In genomic region chr13:33017410-33017929, GRCh38 we compare ENCODE assay signal across 8 cellular contexts. TPM values are rescaled to one million over a fixed set of nuclear protein-coding genes. Genes with fewer than 3 reads are reported as not detected.
DNase-seq lines count a peak whose midpoint lies in the region; ATAC-seq, FAIRE-seq and TF ChIP-seq lines count a peak whose summit lies in the region.

No MANE protein-coding gene starts in this region.

- TF ChIP-seq CTCF in endothelial cell of umbilical vein (IDR thresholded peaks at IDR 0.05; ENCODE audit: extremely low read depth in 1 of 2, insufficient read depth in 1 of 2, low read depth in 1 of 2, low read length in 2 of 2) (peak; percentile 29 to 32), type B pancreatic cell (conservative IDR thresholded peaks at IDR 0.05) (peak; percentile 72)

- peak overlapping the region; percentile 45 for H3K4me2 ChIP-seq in endothelial cell of umbilical vein (ENCODE audit: insufficient read depth, low read length)

- H3K27me3 ChIP-seq in endothelial cell of umbilical vein (ENCODE audit: control insufficient read depth in 2 of 2, insufficient read depth in 2 of 2, low read length in 2 of 2), result peaks cover 46 to 71% of the 10 kb centered on the region in 2 experiments
- H3K27me3 ChIP-seq in mononuclear cell (ENCODE audit: insufficient read depth, low read length), result peaks cover 64% of the 10 kb centered on the region

- BruUV-seq in endothelial cell of umbilical vein (replicated peaks; lab: Mats Ljungman, UMichigan), result no TSS peak

- POLR2A ChIA-PET in endothelial cell of umbilical vein (lab: Charles Lee), result no interaction called here

- ATAC-seq in GM18861 (IDR thresholded peaks at IDR 0.05; ENCODE audit: unreplicated experiment) (peak; percentile 82), HG03060 (IDR thresholded peaks at IDR 0.05; ENCODE audit: low read depth, unreplicated experiment) (peak; percentile 61)

- H3K27me3 Mint-ChIP-seq in type B pancreatic cell, result peaks cover 68% of the 10 kb centered on the region

- CTCF ChIA-PET in endothelial cell of umbilical vein (lab: Charles Lee), result interaction anchor here (0.6 to 1.6 kb wide), 14 partner anchors 8 to 367 kb away, joined by 3 to 4 read pairs (median 3); no protein-coding TSS in a partner anchor

- FAIRE-seq in endothelial cell of umbilical vein (lab: Jason Lieb, UNC), result peak; percentile 83

- peak overlapping the region; percentile 76 for H3K27ac Mint-ChIP-seq in type B pancreatic cell

- H3K27ac ChIP-seq in endothelial cell of umbilical vein (ENCODE audit: insufficient read depth, low read depth, low read length), result no peak overlapping the region

- H3K79me2 ChIP-seq in endothelial cell of umbilical vein (ENCODE audit: control insufficient read depth, insufficient read depth, low read length), result no peaks in the 10 kb centered on the region

- no peak overlapping the region for H3K9ac ChIP-seq in endothelial cell of umbilical vein (replicated peaks; ENCODE audit: extremely low read depth, insufficient read depth, low read length)

- H3K9me1 ChIP-seq in endothelial cell of umbilical vein (replicated peaks; ENCODE audit: control insufficient read depth, extremely low read depth, insufficient read depth, low read length), result no peaks in the 10 kb centered on the region

- no peak for TF ChIP-seq POLR2A in endothelial cell of umbilical vein (IDR thresholded peaks at IDR 0.05; ENCODE audit: low read depth, low read length)

- no peaks in the 10 kb centered on the region for H3K36me3 Mint-ChIP-seq in type B pancreatic cell

- H3K9me3 Mint-ChIP-seq in type B pancreatic cell, result no peaks in the 10 kb centered on the region

- in situ Hi-C loops in ACHN (cut with HindIII; ENCODE audit: low pct_ligation_motif_present, low pct_unique_long_range_greater_than_20kb, low sequenced_read_pairs), result no loop called here

- peak overlapping the region; percentile 95 for H2AFZ ChIP-seq in endothelial cell of umbilical vein (ENCODE audit: low read depth, low read length)

- H3K4me3 ChIP-seq in endothelial cell of umbilical vein (replicated peaks in 1 of 3; ENCODE audit: insufficient read depth in 1 of 3, low read depth in 1 of 3, low read length in 3 of 3), result no peak overlapping the region
- peak overlapping the region; percentile 18 for H3K4me3 ChIP-seq in mononuclear cell (ENCODE audit: low read length)

- H3K4me3 Mint-ChIP-seq in type B pancreatic cell, result peak overlapping the region; percentile 85

- H3K4me1 Mint-ChIP-seq in type B pancreatic cell (ENCODE audit: unreplicated experiment), result peaks cover 14% of the 10 kb centered on the region

- dilution Hi-C loops in endothelial cell of umbilical vein (cut with MboI; ENCODE audit: extremely low pct_ligation_motif_present, low sequenced_read_pairs), result no loop called here

- no peaks in the 10 kb centered on the region for H4K20me1 ChIP-seq in endothelial cell of umbilical vein (replicated peaks; ENCODE audit: control insufficient read depth, extremely low read depth, insufficient read depth, low read length)

- H3K36me3 ChIP-seq in endothelial cell of umbilical vein (ENCODE audit: control insufficient read depth in 2 of 2, extremely low read depth in 1 of 2, insufficient read depth in 2 of 2, low read length in 2 of 2), result no peaks in the 10 kb centered on the region

- peak; percentile 85 for DNase-seq in ACHN
- DNase-seq in RPMI8226, result peak; percentile 20
- peak; percentile 30 for DNase-seq in endothelial cell of umbilical vein (ENCODE audit: low read depth, low spot score)
- no peak for DNase-seq in type B pancreatic cell (ENCODE audit: extremely low spot score, unreplicated experiment)
- DNase-seq in AG20443 (ENCODE audit: low spot score), result no peak

- H3K4me1 ChIP-seq in endothelial cell of umbilical vein (ENCODE audit: control insufficient read depth, extremely low read depth, insufficient read depth, low read length), result peaks cover 8% of the 10 kb centered on the region
- H3K4me1 ChIP-seq in mononuclear cell (ENCODE audit: insufficient read depth, low read length), result peaks cover 23% of the 10 kb centered on the region

- intact Hi-C loops in endothelial cell of umbilical vein (cut with micrococcal nuclease), result loop anchor here (1.0 to 2.0 kb wide), 2 partner anchors 13 to 431 kb away; partner anchors contain the start of gene PDS5B

- H3K9me3 ChIP-seq in endothelial cell of umbilical vein (replicated peaks; ENCODE audit: control insufficient read depth, insufficient read depth, low read length) (no peaks in the 10 kb centered on the region), mononuclear cell (ENCODE audit: low read depth, low read length) (no peaks in the 10 kb centered on the region)

TF ChIP-seq in endothelial cell of umbilical vein, 7 proteins besides CTCF, POLR2A, EP300 and RAD21:
- TF ChIP-seq GATA2 (IDR thresholded peaks at IDR 0.05; ENCODE audit: insufficient read depth, insufficient read length, low read depth, low read length), result no peak
- no peak for TF ChIP-seq EZH2 (IDR thresholded peaks at IDR 0.05; ENCODE audit: borderline replicate concordance, low read depth, low read length, severe bottlenecking)
- no peak for TF ChIP-seq JUN (IDR thresholded peaks at IDR 0.05; ENCODE audit: borderline replicate concordance, insufficient read depth, insufficient read length, low read depth)
- no peak for TF ChIP-seq POLR2AphosphoS5 (IDR thresholded peaks at IDR 0.05; ENCODE audit: insufficient read depth, low read depth, low read length)
- TF ChIP-seq MAX (IDR thresholded peaks at IDR 0.05; ENCODE audit: insufficient read depth, insufficient read length), result no peak
- no peak for TF ChIP-seq MYC (IDR thresholded peaks at IDR 0.05; ENCODE audit: low read depth, low read length)
- no peak for TF ChIP-seq FOS (IDR thresholded peaks at IDR 0.05; ENCODE audit: borderline replicate concordance, insufficient read depth, low read length)

RNA-seq across cellular contexts. Expression of gene KL, which starts 1.2 kb away (rescaled TPM):
- total RNA-seq in endothelial cell of umbilical vein (0.07 and 0.12 TPM in 2 replicates), mononuclear cell (0.10 TPM), type B pancreatic cell (ENCODE audit: low replicate concordance) (3.6 TPM in 2 replicates)
- polyA plus RNA-seq in endothelial cell of umbilical vein, result 0.01 TPM in 1 of 2 replicates, not detected in the other
- 0.01 TPM in 1 of 2 replicates, not detected in the other for polyA plus RNA-seq in endothelial cell of umbilical vein (2011; cell fraction: cytosol; rRNA removed)
- polyA plus RNA-seq in endothelial cell of umbilical vein (2011; cell fraction: nucleus; rRNA removed), result 0.04 TPM in 1 of 2 replicates, not detected in the other
- not detected in 2 replicates for polyA plus RNA-seq in endothelial cell of umbilical vein (2012)
- polyA minus RNA-seq in endothelial cell of umbilical vein, result not detected in 2 replicates
- polyA minus RNA-seq in endothelial cell of umbilical vein (2011; cell fraction: cytosol; rRNA and poly(A)+ RNA removed), result not detected
- polyA minus RNA-seq in endothelial cell of umbilical vein (2011; cell fraction: nucleus; rRNA and poly(A)+ RNA removed), result not detected in 2 replicates

Comparison
In these comparisons a context has a peak if more than half of its experiments do, and no peak if none do; other contexts are left out.
1. DNase-seq: peak in ACHN (single experiment), RPMI8226 (single experiment) and endothelial cell of umbilical vein (single experiment); none in type B pancreatic cell (single experiment) and AG20443 (single experiment).